In genomic region chr15:100781961-100782525, GRCh38 we compare ENCODE assay signal across 35 cellular contexts.
DNase-seq lines count a peak whose midpoint lies in the region; ATAC-seq and TF ChIP-seq lines count a peak whose summit lies in the region.
"Had no signal": no experiment of that assay in that cellular context is flagged by ENCODE, and none has a peak within 500 bp of the region (broad histone marks: within the 10 kb centered on the region; RNA-seq: fewer than 3 reads in every experiment).

No MANE protein-coding gene starts in this region.

- no peak for TF ChIP-seq POLR2A in esophagus muscularis mucosa (IDR thresholded peaks at IDR 0.05; ENCODE audit: low read depth)

- CTCF ChIA-PET in GM10248 (lab: Yijun Ruan, JAX) (interaction anchor here (1.1 to 1.4 kb wide), 2 partner anchors 23 to 158 kb away, joined by 3 read pairs; no protein-coding TSS in a partner anchor), PC-3 (lab: Charles Lee) (no interaction called here)
- CTCF ChIA-PET in CD4-positive, alpha-beta memory T cell (lab: Charles Lee; ENCODE audit: partially characterized antibody), result no interaction called here

- no peak overlapping the region for H2BK5ac ChIP-seq in mesenchymal stem cell (ENCODE audit: low read depth, low read length, poor library complexity, severe bottlenecking)

- POLR2A ChIA-PET in GM10248 (lab: Yijun Ruan, JAX), result no interaction called here
- POLR2A ChIA-PET in PC-3 (lab: Charles Lee; ENCODE audit: unreplicated experiment), result no interaction called here
- POLR2A ChIA-PET in CD4-positive, alpha-beta memory T cell (lab: Charles Lee; ENCODE audit: partially characterized antibody), result no interaction called here

- no peaks in the 10 kb centered on the region for H3K9me3 Mint-ChIP-seq in CD4-positive, alpha-beta memory T cell
- H3K9me3 Mint-ChIP-seq: CD8-positive, alpha-beta T cell; effector memory CD8-positive, alpha-beta T cell; stimulated activated naive CD8-positive, alpha-beta T cell treated with anti-CD3 and anti-CD28 coated beads, Interleukin-15, amount 100 ng/mL, for 72 hours had no signal

- peaks cover 12 to 15% of the 10 kb centered on the region in 2 donors for H3K27me3 Mint-ChIP-seq in CD4-positive, alpha-beta memory T cell

- no peak overlapping the region for H3K27ac Mint-ChIP-seq in CD4-positive, alpha-beta memory T cell
- H3K27ac Mint-ChIP-seq: B cell; CD8-positive, alpha-beta T cell; effector memory CD8-positive, alpha-beta T cell; nephron had no signal

- H3K4me1 ChIP-seq in esophagus muscularis mucosa (no peaks in the 10 kb centered on the region), osteoblast (ENCODE audit: insufficient read depth, low read length) (peaks cover 6% of the 10 kb centered on the region), PC-3 (ENCODE audit: insufficient read depth, low read length) (no peaks in the 10 kb centered on the region), mesenchymal stem cell (ENCODE audit: control insufficient read depth, insufficient read depth, low read depth, low read length) (no peaks in the 10 kb centered on the region)
- no peaks in the 10 kb centered on the region for H3K4me1 ChIP-seq in CD4-positive, alpha-beta memory T cell (ENCODE audit: insufficient read depth, low read length)
- H3K4me1 ChIP-seq: ascending aorta, Peyer's patch, vagina had no signal

- H3K79me2 ChIP-seq in osteoblast (ENCODE audit: insufficient read depth, low read length) (no peaks in the 10 kb centered on the region), PC-3 (ENCODE audit: low read length) (no peaks in the 10 kb centered on the region)

- no peak overlapping the region for H2AK5ac ChIP-seq in mesenchymal stem cell (ENCODE audit: low read length, severe bottlenecking)

- no peak overlapping the region for H3K4ac ChIP-seq in mesenchymal stem cell (ENCODE audit: low read depth in 1 of 2, low read length in 2 of 2)

- no peak overlapping the region for H3K4me3 ChIP-seq in MG63
- no peak overlapping the region for H3K4me3 ChIP-seq in esophagus muscularis mucosa
- H3K4me3 ChIP-seq in osteoblast (ENCODE audit: insufficient read depth, low read length), result no peak overlapping the region
- H3K4me3 ChIP-seq in PC-3 (ENCODE audit: low read length), result no peak overlapping the region
- no peak overlapping the region for H3K4me3 ChIP-seq in CD4-positive, alpha-beta memory T cell (ENCODE audit: low read length in 2 of 2)
- H3K4me3 ChIP-seq in mesenchymal stem cell (ENCODE audit: insufficient read depth in 1 of 2, low read depth in 1 of 2, low read length in 2 of 2), result no peak overlapping the region
- H3K4me3 ChIP-seq: ascending aorta, GM23248, ovary, Peyer's patch, thoracic aorta, vagina had no signal

- H3K36me3 ChIP-seq in MG63 (no peaks in the 10 kb centered on the region), esophagus muscularis mucosa (no peaks in the 10 kb centered on the region), osteoblast (ENCODE audit: insufficient read depth, low read length) (no peaks in the 10 kb centered on the region), PC-3 (ENCODE audit: low read depth, low read length) (no peaks in the 10 kb centered on the region), mesenchymal stem cell (ENCODE audit: control insufficient read depth in 1 of 2, insufficient read depth in 2 of 2, low read depth in 1 of 2, low read length in 2 of 2) (no peaks in the 10 kb centered on the region)
- H3K36me3 ChIP-seq in CD4-positive, alpha-beta memory T cell (ENCODE audit: insufficient read depth, low read length), result no peaks in the 10 kb centered on the region
- H3K36me3 ChIP-seq: ascending aorta, ovary, Peyer's patch, thoracic aorta, vagina had no signal

- H2AFZ ChIP-seq in osteoblast (ENCODE audit: low read length) (no peak overlapping the region), PC-3 (ENCODE audit: low read length) (no peak overlapping the region), mesenchymal stem cell (ENCODE audit: low read depth, low read length) (no peak overlapping the region)
- H2AFZ ChIP-seq: GM23248 had no signal

- TF ChIP-seq EP300 in esophagus muscularis mucosa (IDR thresholded peaks at IDR 0.05), result no peak

- WGBS in esophagus muscularis mucosa, result 94% methylated on average over 6 of the region's 6 CpGs
- WGBS in mesenchymal stem cell, result 93% methylated on average over 5 of the region's 6 CpGs

- no peaks in the 10 kb centered on the region for H3K9me3 ChIP-seq in MG63
- H3K9me3 ChIP-seq in esophagus muscularis mucosa, result no peaks in the 10 kb centered on the region
- H3K9me3 ChIP-seq in osteoblast (ENCODE audit: low read depth, low read length), result no peaks in the 10 kb centered on the region
- H3K9me3 ChIP-seq in PC-3 (ENCODE audit: low read length), result no peaks in the 10 kb centered on the region
- H3K9me3 ChIP-seq in CD4-positive, alpha-beta memory T cell (ENCODE audit: control insufficient read depth in 1 of 2, low read length in 2 of 2), result no peaks in the 10 kb centered on the region
- H3K9me3 ChIP-seq in mesenchymal stem cell (ENCODE audit: control insufficient read depth, low read length), result no peaks in the 10 kb centered on the region
- H3K9me3 ChIP-seq: ascending aorta, ovary, Peyer's patch, thoracic aorta, vagina had no signal

- no peak overlapping the region for H3K18ac ChIP-seq in mesenchymal stem cell (ENCODE audit: low read depth in 1 of 2, low read length in 2 of 2)

- H4K91ac ChIP-seq in mesenchymal stem cell (ENCODE audit: low read length), result no peak overlapping the region

- peak overlapping the region in 1 of 2 experiments; percentile 76 for H3K14ac ChIP-seq in mesenchymal stem cell (ENCODE audit: low read length in 2 of 2)

- H3K79me1 ChIP-seq in mesenchymal stem cell (replicated peaks; ENCODE audit: low read length, poor library complexity, severe bottlenecking), result no peaks in the 10 kb centered on the region

- H4K8ac ChIP-seq in mesenchymal stem cell (ENCODE audit: low read length), result no peak overlapping the region

- no peaks in the 10 kb centered on the region for H3F3A ChIP-seq in PC-3 (ENCODE audit: low read length, unreplicated experiment)

- H3K9ac ChIP-seq in PC-3 (ENCODE audit: low read length) (no peak overlapping the region), mesenchymal stem cell (ENCODE audit: low read length) (no peak overlapping the region)
- H3K9ac ChIP-seq: GM23248 had no signal

- intact Hi-C loops in esophagus muscularis mucosa (cut with DNase I) (no loop called here), PC-3 (cut with micrococcal nuclease) (no loop called here)
- intact Hi-C loops in CD4-positive, alpha-beta memory T cell (cut with micrococcal nuclease), result no loop called here

- H3K9me2 ChIP-seq in PC-3 (replicated peaks; ENCODE audit: low read length), result no peaks in the 10 kb centered on the region

- TF ChIP-seq CTCF in GM10248 (IDR thresholded peaks at IDR 0.05; ENCODE audit: control extremely low read depth, extremely low read depth, low read depth, missing control alignments), result no peak
- TF ChIP-seq CTCF in esophagus muscularis mucosa (IDR thresholded peaks at IDR 0.05), result no peak
- TF ChIP-seq CTCF in osteoblast (IDR thresholded peaks at IDR 0.05; ENCODE audit: extremely low read depth, low read depth, low read length), result no peak
- no peak for TF ChIP-seq CTCF in PC-3 (conservative IDR thresholded peaks at IDR 0.05; ENCODE audit: low read depth, low read length)

- no peak for ATAC-seq in PC-3
- ATAC-seq: CD8-positive, alpha-beta T cell; effector memory CD8-positive, alpha-beta T cell; stimulated activated naive CD8-positive, alpha-beta T cell treated with anti-CD3 and anti-CD28 coated beads, Interleukin-15, amount 100 ng/mL, for 72 hours had no signal

- H3K4me2 ChIP-seq in osteoblast (ENCODE audit: insufficient read depth, low read length) (no peak overlapping the region), PC-3 (ENCODE audit: low read length) (no peak overlapping the region), mesenchymal stem cell (ENCODE audit: low read length, poor library complexity, severe bottlenecking) (no peak overlapping the region)

- no peaks in the 10 kb centered on the region for H3K36me3 Mint-ChIP-seq in CD4-positive, alpha-beta memory T cell
- H3K36me3 Mint-ChIP-seq: CD8-positive, alpha-beta T cell had no signal

- H3K4me1 Mint-ChIP-seq in CD4-positive, alpha-beta memory T cell, result no peaks in the 10 kb centered on the region
- H3K4me1 Mint-ChIP-seq: B cell; stimulated activated naive CD8-positive, alpha-beta T cell treated with anti-CD3 and anti-CD28 coated beads, Interleukin-15, amount 100 ng/mL, for 72 hours had no signal

- H4K20me1 ChIP-seq in osteoblast (ENCODE audit: insufficient read depth, low read length) (no peaks in the 10 kb centered on the region), PC-3 (ENCODE audit: low read length) (no peaks in the 10 kb centered on the region)

- H2BK120ac ChIP-seq in mesenchymal stem cell (ENCODE audit: low read depth, low read length), result no peak overlapping the region

- H3K27me3 ChIP-seq in MG63, result no peaks in the 10 kb centered on the region
- H3K27me3 ChIP-seq in esophagus muscularis mucosa, result peaks cover 0 to 24% (median 0%) of the 10 kb centered on the region in 4 donors
- H3K27me3 ChIP-seq in osteoblast (ENCODE audit: insufficient read depth, low read length), result no peaks in the 10 kb centered on the region
- no peaks in the 10 kb centered on the region for H3K27me3 ChIP-seq in PC-3 (ENCODE audit: low read length)
- no peaks in the 10 kb centered on the region for H3K27me3 ChIP-seq in CD4-positive, alpha-beta memory T cell (ENCODE audit: insufficient read depth, low read length)
- H3K27me3 ChIP-seq in mesenchymal stem cell (ENCODE audit: control insufficient read depth in 1 of 2, insufficient read depth in 1 of 2, low read length in 2 of 2), result no peaks in the 10 kb centered on the region
- H3K27me3 ChIP-seq: ascending aorta, ovary, Peyer's patch, vagina had no signal

- DNase-seq in GM10248 (ENCODE audit: extremely low spot score) (peak; percentile 3), MG63 (peak; percentile 33), esophagus muscularis mucosa (ENCODE audit: extremely low spot score) (peak; percentile 8), osteoblast (ENCODE audit: insufficient read length, low spot score, missing footprints) (peak; percentile 22), NCI-H1048 (lab: John Stamatoyannopoulos, UW) (no peak), PC-3 (no peak), mesenchymal stem cell (no peak)
- no peak for DNase-seq in CD4-positive, alpha-beta memory T cell
- DNase-seq: activated CD4-positive, alpha-beta T cell treated with anti-CD3 and anti-CD28 coated beads for 4 hours; activated T-cell treated with anti-CD3 and anti-CD28 coated beads, Interleukin-2, amount 50 U/mL, for 1 hour; cortex of kidney; effector memory CD8-positive, alpha-beta T cell; erythroblast; KG1; kidney glomerular epithelial cell; mammary epithelial cell; NCI-H1436 treated with DMSO at 0.1 percent for 48 hours; NCI-H2081 treated with DMSO at 0.1 percent for 48 hours; NCI-H226; NCI-H69; SIG-M5; stimulated activated CD4-positive, alpha-beta T cell treated with anti-CD3 and anti-CD28 coated beads, Interleukin-1b, Interleukin-23, amount 100 ng/mL, for 48 hours; stimulated activated naive CD8-positive, alpha-beta T cell treated with anti-CD3 and anti-CD28 coated beads, Interleukin-15, amount 100 ng/mL, for 72 hours; SW 1271; T-helper 9 cell had no signal

- no peak overlapping the region for H3K4me3 Mint-ChIP-seq in CD4-positive, alpha-beta memory T cell
- H3K4me3 Mint-ChIP-seq: B cell; CD8-positive, alpha-beta T cell; effector memory CD8-positive, alpha-beta T cell; nephron; stimulated activated naive CD8-positive, alpha-beta T cell treated with anti-CD3 and anti-CD28 coated beads, Interleukin-15, amount 100 ng/mL, for 72 hours had no signal

- BruUV-seq in PC-3 (replicated peaks; lab: Mats Ljungman, UMichigan), result no TSS peak

- no peak overlapping the region for H2BK12ac ChIP-seq in mesenchymal stem cell (ENCODE audit: low read length in 2 of 2)

- H2BK15ac ChIP-seq in mesenchymal stem cell (ENCODE audit: low read depth, poor library complexity, severe bottlenecking), result no peak overlapping the region

- no peak overlapping the region for H3K23ac ChIP-seq in mesenchymal stem cell (ENCODE audit: low read length in 2 of 2)

- H3K27ac ChIP-seq in esophagus muscularis mucosa (replicated peaks in 1 of 4) (no peak overlapping the region), osteoblast (ENCODE audit: low read depth, low read length) (no peak overlapping the region), PC-3 (ENCODE audit: low read length) (no peak overlapping the region), mesenchymal stem cell (ENCODE audit: low read length, poor library complexity, severe bottlenecking) (no peak overlapping the region)
- H3K27ac ChIP-seq in CD4-positive, alpha-beta memory T cell (ENCODE audit: low read depth, low read length), result no peak overlapping the region
- H3K27ac ChIP-seq: ascending aorta, GM23248, ovary, Peyer's patch, thoracic aorta, vagina, VCaP had no signal

Comparison
In these comparisons a context has a peak if more than half of its experiments do, and no peak if none do; other contexts are left out.
1. DNase-seq: peak in GM10248 (single experiment), MG63 (single experiment), esophagus muscularis mucosa (single experiment) and osteoblast (single experiment); none in NCI-H1048 (single experiment), PC-3 (single experiment), CD4-positive, alpha-beta memory T cell (0 of 5) and mesenchymal stem cell (single experiment).